1 cellular context compared by ENCODE assay signal in the genomic region with DNA sequence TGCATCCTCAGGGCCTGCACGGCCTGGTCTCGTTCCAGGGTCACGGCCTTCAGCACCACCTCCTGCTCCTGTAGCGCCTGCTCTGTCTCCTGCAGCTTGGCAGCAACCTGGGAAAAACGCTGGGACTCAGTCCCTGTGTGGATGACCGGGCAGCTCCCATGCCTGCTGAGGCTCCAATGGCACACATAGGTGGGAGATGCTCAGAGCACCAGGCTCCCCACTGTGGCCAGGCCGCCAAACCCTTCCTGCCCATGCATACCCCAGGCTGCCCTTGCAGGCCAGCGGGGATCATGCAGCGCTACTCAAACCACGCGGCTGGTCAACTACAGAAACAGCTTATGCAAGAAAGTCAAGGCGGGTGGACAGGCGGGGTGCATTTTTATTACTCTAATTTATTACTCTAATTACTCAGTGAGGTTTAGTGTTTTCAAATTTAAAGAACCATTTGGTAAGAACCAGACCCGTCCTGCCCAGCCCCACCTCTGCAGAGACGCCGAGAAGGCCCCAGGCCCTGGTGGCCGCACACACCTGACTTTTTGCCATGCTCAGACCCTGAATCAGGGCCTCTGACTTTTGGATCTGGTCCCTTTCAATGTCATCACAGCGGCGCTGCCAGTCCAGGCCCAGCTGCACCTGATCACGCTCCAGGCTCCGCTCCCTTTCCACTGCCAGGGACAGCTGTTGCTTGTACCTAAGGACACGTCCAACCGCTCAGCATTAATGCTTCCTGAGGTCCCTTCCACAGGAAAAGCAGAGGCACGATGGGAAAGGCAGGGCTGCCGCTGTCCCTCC.
TF ChIP-seq lines count a peak whose summit lies in the region.

No MANE protein-coding gene starts in this region.

TF ChIP-seq in HepG2, 621 proteins besides CTCF, POLR2A, EP300 and RAD21:
- TF ChIP-seq, protein P1, sequence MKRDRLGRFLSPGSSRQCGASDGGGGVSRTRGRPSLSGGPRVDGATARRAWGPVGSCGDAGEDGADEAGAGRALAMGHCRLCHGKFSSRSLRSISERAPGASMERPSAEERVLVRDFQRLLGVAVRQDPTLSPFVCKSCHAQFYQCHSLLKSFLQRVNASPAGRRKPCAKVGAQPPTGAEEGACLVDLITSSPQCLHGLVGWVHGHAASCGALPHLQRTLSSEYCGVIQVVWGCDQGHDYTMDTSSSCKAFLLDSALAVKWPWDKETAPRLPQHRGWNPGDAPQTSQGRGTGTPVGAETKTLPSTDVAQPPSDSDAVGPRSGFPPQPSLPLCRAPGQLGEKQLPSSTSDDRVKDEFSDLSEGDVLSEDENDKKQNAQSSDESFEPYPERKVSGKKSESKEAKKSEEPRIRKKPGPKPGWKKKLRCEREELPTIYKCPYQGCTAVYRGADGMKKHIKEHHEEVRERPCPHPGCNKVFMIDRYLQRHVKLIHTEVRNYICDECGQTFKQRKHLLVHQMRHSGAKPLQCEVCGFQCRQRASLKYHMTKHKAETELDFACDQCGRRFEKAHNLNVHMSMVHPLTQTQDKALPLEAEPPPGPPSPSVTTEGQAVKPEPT (CRISPR knock-in tag; IDR thresholded peaks at IDR 0.05; ENCODE audit: low read depth): no peak
- TF ChIP-seq ZNF121 (CRISPR knock-in tag; IDR thresholded peaks at IDR 0.05) (no peak), KDM4B (CRISPR knock-in tag; IDR thresholded peaks at IDR 0.05) (no peak), TSC22D2 (CRISPR knock-in tag; IDR thresholded peaks at IDR 0.05; ENCODE audit: borderline replicate concordance) (no peak), SMAD9 (CRISPR knock-in tag; IDR thresholded peaks at IDR 0.05) (no peak), MAF1 (CRISPR knock-in tag; IDR thresholded peaks at IDR 0.05; ENCODE audit: borderline replicate concordance) (no peak), ZNF558 (CRISPR knock-in tag; IDR thresholded peaks at IDR 0.05; ENCODE audit: borderline replicate concordance) (no peak), ZNF720 (CRISPR knock-in tag; IDR thresholded peaks at IDR 0.05) (no peak), MIER2 (CRISPR knock-in tag; IDR thresholded peaks at IDR 0.05) (no peak), NCOA2 (CRISPR knock-in tag; IDR thresholded peaks at IDR 0.05) (no peak), ZBTB7A (CRISPR knock-in tag; IDR thresholded peaks at IDR 0.05) (no peak), PTBP1 (IDR thresholded peaks at IDR 0.05; ENCODE audit: low read depth, low read length, poor library complexity, severe bottlenecking) (no peak), ZNF235 (CRISPR knock-in tag; IDR thresholded peaks at IDR 0.05; ENCODE audit: borderline replicate concordance) (no peak), SIN3B (IDR thresholded peaks at IDR 0.05; ENCODE audit: low read length) (no peak)
- TF ChIP-seq, protein P2, sequence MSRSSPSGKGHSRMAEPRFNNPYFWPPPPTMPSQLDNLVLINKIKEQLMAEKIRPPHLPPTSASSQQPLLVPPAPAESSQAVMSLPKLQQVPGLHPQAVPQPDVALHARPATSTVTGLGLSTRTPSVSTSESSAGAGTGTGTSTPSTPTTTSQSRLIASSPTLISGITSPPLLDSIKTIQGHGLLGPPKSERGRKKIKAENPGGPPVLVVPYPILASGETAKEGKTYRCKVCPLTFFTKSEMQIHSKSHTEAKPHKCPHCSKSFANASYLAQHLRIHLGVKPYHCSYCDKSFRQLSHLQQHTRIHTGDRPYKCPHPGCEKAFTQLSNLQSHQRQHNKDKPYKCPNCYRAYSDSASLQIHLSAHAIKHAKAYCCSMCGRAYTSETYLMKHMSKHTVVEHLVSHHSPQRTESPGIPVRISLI (CRISPR knock-in tag; IDR thresholded peaks at IDR 0.05; ENCODE audit: borderline replicate concordance): no peak
- TF ChIP-seq, protein P3, sequence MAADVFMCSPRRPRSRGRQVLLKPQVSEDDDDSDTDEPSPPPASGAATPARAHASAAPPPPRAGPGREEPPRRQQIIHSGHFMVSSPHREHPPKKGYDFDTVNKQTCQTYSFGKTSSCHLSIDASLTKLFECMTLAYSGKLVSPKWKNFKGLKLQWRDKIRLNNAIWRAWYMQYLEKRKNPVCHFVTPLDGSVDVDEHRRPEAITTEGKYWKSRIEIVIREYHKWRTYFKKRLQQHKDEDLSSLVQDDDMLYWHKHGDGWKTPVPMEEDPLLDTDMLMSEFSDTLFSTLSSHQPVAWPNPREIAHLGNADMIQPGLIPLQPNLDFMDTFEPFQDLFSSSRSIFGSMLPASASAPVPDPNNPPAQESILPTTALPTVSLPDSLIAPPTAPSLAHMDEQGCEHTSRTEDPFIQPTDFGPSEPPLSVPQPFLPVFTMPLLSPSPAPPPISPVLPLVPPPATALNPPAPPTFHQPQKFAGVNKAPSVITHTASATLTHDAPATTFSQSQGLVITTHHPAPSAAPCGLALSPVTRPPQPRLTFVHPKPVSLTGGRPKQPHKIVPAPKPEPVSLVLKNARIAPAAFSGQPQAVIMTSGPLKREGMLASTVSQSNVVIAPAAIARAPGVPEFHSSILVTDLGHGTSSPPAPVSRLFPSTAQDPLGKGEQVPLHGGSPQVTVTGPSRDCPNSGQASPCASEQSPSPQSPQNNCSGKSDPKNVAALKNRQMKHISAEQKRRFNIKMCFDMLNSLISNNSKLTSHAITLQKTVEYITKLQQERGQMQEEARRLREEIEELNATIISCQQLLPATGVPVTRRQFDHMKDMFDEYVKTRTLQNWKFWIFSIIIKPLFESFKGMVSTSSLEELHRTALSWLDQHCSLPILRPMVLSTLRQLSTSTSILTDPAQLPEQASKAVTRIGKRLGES (CRISPR knock-in tag; IDR thresholded peaks at IDR 0.05; ENCODE audit: borderline replicate concordance): no peak
- TF ChIP-seq, protein P4, sequence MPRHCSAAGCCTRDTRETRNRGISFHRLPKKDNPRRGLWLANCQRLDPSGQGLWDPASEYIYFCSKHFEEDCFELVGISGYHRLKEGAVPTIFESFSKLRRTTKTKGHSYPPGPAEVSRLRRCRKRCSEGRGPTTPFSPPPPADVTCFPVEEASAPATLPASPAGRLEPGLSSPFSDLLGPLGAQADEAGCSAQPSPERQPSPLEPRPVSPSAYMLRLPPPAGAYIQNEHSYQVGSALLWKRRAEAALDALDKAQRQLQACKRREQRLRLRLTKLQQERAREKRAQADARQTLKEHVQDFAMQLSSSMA (CRISPR knock-in tag; IDR thresholded peaks at IDR 0.05): no peak
- TF ChIP-seq, protein P5, sequence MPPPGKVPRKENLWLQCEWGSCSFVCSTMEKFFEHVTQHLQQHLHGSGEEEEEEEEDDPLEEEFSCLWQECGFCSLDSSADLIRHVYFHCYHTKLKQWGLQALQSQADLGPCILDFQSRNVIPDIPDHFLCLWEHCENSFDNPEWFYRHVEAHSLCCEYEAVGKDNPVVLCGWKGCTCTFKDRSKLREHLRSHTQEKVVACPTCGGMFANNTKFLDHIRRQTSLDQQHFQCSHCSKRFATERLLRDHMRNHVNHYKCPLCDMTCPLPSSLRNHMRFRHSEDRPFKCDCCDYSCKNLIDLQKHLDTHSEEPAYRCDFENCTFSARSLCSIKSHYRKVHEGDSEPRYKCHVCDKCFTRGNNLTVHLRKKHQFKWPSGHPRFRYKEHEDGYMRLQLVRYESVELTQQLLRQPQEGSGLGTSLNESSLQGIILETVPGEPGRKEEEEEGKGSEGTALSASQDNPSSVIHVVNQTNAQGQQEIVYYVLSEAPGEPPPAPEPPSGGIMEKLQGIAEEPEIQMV (CRISPR knock-in tag; IDR thresholded peaks at IDR 0.05; ENCODE audit: low read depth): no peak
